In genomic region chr17:50094243-50094752, GRCh38 we compare ENCODE assay signal across 8 cellular contexts. TPM values are rescaled to one million over a fixed set of nuclear protein-coding genes. Genes with fewer than 3 reads are reported as not detected.
DNase-seq lines count a peak whose midpoint lies in the region; ATAC-seq and TF ChIP-seq lines count a peak whose summit lies in the region.

No MANE protein-coding gene starts in this region.

- H3K79me2 ChIP-seq in GM23338 (replicated peaks; ENCODE audit: insufficient read depth) (no peaks in the 10 kb centered on the region), hepatocyte (peaks cover 14% of the 10 kb centered on the region)

- no peak overlapping the region for H3K27ac Mint-ChIP-seq in GM23338

- H3K4me2 ChIP-seq in GM23338 (peak overlapping the region; percentile 93), hepatocyte (peak overlapping the region; percentile 86)

- peak; percentile 86 to 87 for TF ChIP-seq CTCF in GM23338 (conservative IDR thresholded peaks at IDR 0.05; ENCODE audit: low read depth in 2 of 2)
- peak; percentile 73 for TF ChIP-seq CTCF in hepatocyte (IDR thresholded peaks at IDR 0.05; ENCODE audit: poor library complexity)
- TF ChIP-seq CTCF in vagina (IDR thresholded peaks at IDR 0.05), result peak; percentile 81 to 93 (median 91)

- H3K4me1 Mint-ChIP-seq in GM23338, result peaks cover 5% of the 10 kb centered on the region

- H3K9me2 ChIP-seq in GM23338 (ENCODE audit: insufficient read depth) (no peaks in the 10 kb centered on the region), hepatocyte (replicated peaks; ENCODE audit: insufficient read depth) (no peaks in the 10 kb centered on the region)

- H3K9me3 ChIP-seq in hepatocyte (ENCODE audit: low read depth) (no peaks in the 10 kb centered on the region), vagina (no peaks in the 10 kb centered on the region)

- DNase-seq in CD1c-positive myeloid dendritic cell (ENCODE audit: extremely low spot score) (peak; percentile 92), GM23338 (ENCODE audit: low spot score) (peak; percentile 96), NCI-H187 (lab: John Stamatoyannopoulos, UW) (peak; percentile 76 to 85), T-helper 22 cell (ENCODE audit: low read depth) (peak; percentile 69), astrocyte of the hippocampus (ENCODE audit: low read depth, low spot score) (peak; percentile 94), hepatocyte (ENCODE audit: low spot score) (peak; percentile 94), renal cortical epithelial cell (ENCODE audit: low read depth) (peak; percentile 73), vagina (ENCODE audit: extremely low spot score in 2 of 2) (peak in 1 of 2 donors; percentile 93)

- no peaks in the 10 kb centered on the region for H3K27me3 ChIP-seq in GM23338 (ENCODE audit: insufficient read depth)
- H3K27me3 ChIP-seq in hepatocyte, result no peaks in the 10 kb centered on the region
- no peaks in the 10 kb centered on the region for H3K27me3 ChIP-seq in vagina

- peak overlapping the region; percentile 98 for H3K4me3 Mint-ChIP-seq in GM23338

- TF ChIP-seq POLR2A in vagina (IDR thresholded peaks at IDR 0.05), result no peak

- H3K36me3 ChIP-seq in GM23338 (ENCODE audit: insufficient read depth) (no peaks in the 10 kb centered on the region), hepatocyte (replicated peaks; ENCODE audit: insufficient read depth, low read depth) (no peaks in the 10 kb centered on the region), vagina (no peaks in the 10 kb centered on the region)

- no peaks in the 10 kb centered on the region for H4K20me1 ChIP-seq in GM23338 (replicated peaks; ENCODE audit: insufficient read depth)
- no peaks in the 10 kb centered on the region for H4K20me1 ChIP-seq in hepatocyte (ENCODE audit: insufficient read depth, poor library complexity, severe bottlenecking)

- H2AFZ ChIP-seq in GM23338 (peak overlapping the region; percentile 93), hepatocyte (peak overlapping the region; percentile 76)

- H3K36me3 Mint-ChIP-seq in GM23338 (ENCODE audit: low read depth), result no peaks in the 10 kb centered on the region; the same call in 2 of the 3 replicates

- peak; percentile 70 for ATAC-seq in GM23338

- WGBS in hepatocyte (ENCODE audit: low lambda C conversion rate, missing lambda C conversion rate), result 2% methylated on average over 21 of the region's 21 CpGs

- H3K27ac ChIP-seq in GM23338 (ENCODE audit: low read depth) (no peak overlapping the region), hepatocyte (peak overlapping the region; percentile 47), vagina (peak overlapping the region; percentile 84)

- no peaks in the 10 kb centered on the region; the same call in 2 of the 3 replicates for H3K9me3 Mint-ChIP-seq in GM23338

- H3K4me1 ChIP-seq in GM23338 (ENCODE audit: insufficient read depth) (no peaks in the 10 kb centered on the region), hepatocyte (ENCODE audit: insufficient read depth) (peaks cover 9% of the 10 kb centered on the region), vagina (peaks cover 27% of the 10 kb centered on the region)

- no peaks in the 10 kb centered on the region for H3F3A ChIP-seq in GM23338 (replicated peaks; ENCODE audit: low read depth)

- peaks cover 12% of the 10 kb centered on the region for H3K27me3 Mint-ChIP-seq in GM23338 (ENCODE audit: insufficient read depth, low read depth, poor library complexity)

- peak overlapping the region; percentile 95 for H3K4me3 ChIP-seq in GM23338
- peak overlapping the region; percentile 43 for H3K4me3 ChIP-seq in hepatocyte
- peak overlapping the region; percentile 87 to 97 for H3K4me3 ChIP-seq in vagina

- intact Hi-C loops in vagina (cut with DNase I), result no loop called here

TF ChIP-seq in GM23338, 12 proteins besides CTCF, POLR2A, EP300 and RAD21 (continues in another document):
- TF ChIP-seq JUNB (IDR thresholded peaks at IDR 0.05; ENCODE audit: unreplicated experiment) (no peak), ZNF462 (CRISPR knock-in tag; IDR thresholded peaks at IDR 0.05) (no peak), CREB1 (CRISPR knock-in tag; IDR thresholded peaks at IDR 0.05; ENCODE audit: low read depth) (no peak), ZNF114 (CRISPR knock-in tag; IDR thresholded peaks at IDR 0.05) (no peak), EZH2phosphoT487 (IDR thresholded peaks at IDR 0.05; ENCODE audit: unreplicated experiment) (no peak), NANOG (IDR thresholded peaks at IDR 0.05; ENCODE audit: borderline replicate concordance) (no peak)

RNA-seq across cellular contexts. Expression of gene PDK2, which starts 0.9 kb away (rescaled TPM):
- 11.4 and 15.9 TPM in 2 replicates for total RNA-seq in GM23338 (2014; rRNA removed; shearing (Covaris generic))
- polyA plus RNA-seq in GM23338 (2016; fragmentation: Nextera tagmentation; extraction: Ambion mirVana) (12.0 and 13.2 TPM in 2 replicates), hepatocyte (55.8 and 56.9 TPM in 2 replicates)
- total RNA-seq in hepatocyte (35.5 and 42.7 TPM in 2 replicates), renal cortical epithelial cell (4.2 and 37.9 TPM in 2 replicates), vagina (44.4 TPM)

RNA-seq across cellular contexts. Expression of gene SAMD14, which starts 35.7 kb away (rescaled TPM):
- total RNA-seq in GM23338 (2014; rRNA removed; shearing (Covaris generic)), result 1.3 and 4.7 TPM in 2 replicates
- polyA plus RNA-seq in GM23338 (2016; fragmentation: Nextera tagmentation; extraction: Ambion mirVana), result 0.70 and 0.97 TPM in 2 replicates
- total RNA-seq in hepatocyte, result 2.4 and 3.1 TPM in 2 replicates
- 3.1 and 4.2 TPM in 2 replicates for polyA plus RNA-seq in hepatocyte
- 1.2 and 2.3 TPM in 2 replicates for total RNA-seq in renal cortical epithelial cell
- 4.4 TPM for total RNA-seq in vagina

RNA-seq across cellular contexts. Expression of gene ITGA3, which starts 38.4 kb away (rescaled TPM):
- 23.2 and 28.3 TPM in 2 replicates for total RNA-seq in GM23338 (2014; rRNA removed; shearing (Covaris generic))
- polyA plus RNA-seq in GM23338 (2016; fragmentation: Nextera tagmentation; extraction: Ambion mirVana) (9.6 and 11.0 TPM in 2 replicates), hepatocyte (32.8 and 43.4 TPM in 2 replicates)
- total RNA-seq in hepatocyte (26.3 and 28.5 TPM in 2 replicates), renal cortical epithelial cell (882 and 1,202 TPM in 2 replicates), vagina (50.8 TPM)

RNA-seq across cellular contexts. Expression of gene PPP1R9B, which starts 56.2 kb away (rescaled TPM):
- total RNA-seq in GM23338 (2014; rRNA removed; shearing (Covaris generic)), result 10.1 and 10.5 TPM in 2 replicates
- polyA plus RNA-seq in GM23338 (2016; fragmentation: Nextera tagmentation; extraction: Ambion mirVana), result 1.9 and 2.1 TPM in 2 replicates
- 22.5 and 26.2 TPM in 2 replicates for total RNA-seq in hepatocyte
- polyA plus RNA-seq in hepatocyte, result 5.1 and 6.7 TPM in 2 replicates
- 15.8 and 39.9 TPM in 2 replicates for total RNA-seq in renal cortical epithelial cell
- 37.6 TPM for total RNA-seq in vagina

Comparison
In these comparisons a context has a peak if more than half of its experiments do, and no peak if none do; other contexts are left out.
1. H3K4me3 ChIP-seq: peak in every context shown above with its lines; median percentile 95 in GM23338; 92 in vagina; 43 in hepatocyte.
2. RNA of gene ITGA3, which starts 38.4 kb away (total RNA-seq): 882 to 1,202 TPM in renal cortical epithelial cell; 50.8 TPM in vagina (single experiment), 26.3 to 28.5 TPM in hepatocyte and 23.2 to 28.3 TPM in GM23338; every median in the first group is over 10 times any median in the second.
3. Peak in every context shown above with its lines, with median percentiles within 50 percentile points of each other: CTCF ChIP-seq.